7 cellular contexts compared by ENCODE assay signal in genomic region chr2:87593791-87594413, GRCh38.
A peak's percentile ranks its signal among the peaks of the same experiment; 100 is the strongest.
DNase-seq lines count a peak whose midpoint lies in the region; ATAC-seq and TF ChIP-seq lines count a peak whose summit lies in the region.
"Not testable (repeated sequence)": the region's sequence is repeated elsewhere in the genome, so short reads cannot be mapped to it uniquely, and the experiment has no call there.

No MANE protein-coding gene starts in this region.

- intact Hi-C loops in mucosa of descending colon (cut with DNase I, micrococcal nuclease), result not testable (repeated sequence)

- H3K9ac ChIP-seq in GM23248, result not testable (repeated sequence)

- H3K4me2 ChIP-seq in GM23248 (ENCODE audit: unreplicated experiment), result not testable (repeated sequence)

- not testable (repeated sequence) for H3K4me3 ChIP-seq in GM23248, coronary artery, cardiac muscle cell, mucosa of descending colon

- peak; percentile 95 for ATAC-seq in mucosa of descending colon

- in situ Hi-C loops in GM23248 (cut with MboI), result not testable (repeated sequence)

- H3K79me2 ChIP-seq in GM23248 (ENCODE audit: insufficient read depth), result not testable (repeated sequence)

- CTCF ChIA-PET in RWPE1 (lab: Yijun Ruan, JAX), result not testable (repeated sequence)

- not testable (repeated sequence) for H3K9me3 ChIP-seq in GM23248 (ENCODE audit: low read depth); cardiac muscle cell (ENCODE audit: low read depth); mucosa of descending colon

- POLR2A ChIA-PET in RWPE1 (lab: Yijun Ruan, JAX; ENCODE audit: low non-redundant PET), result not testable (repeated sequence)

- H4K20me1 ChIP-seq in GM23248 (ENCODE audit: insufficient read depth), result not testable (repeated sequence)

- not testable (repeated sequence) for H2AFZ ChIP-seq in GM23248

- not testable (repeated sequence) for H3K36me3 ChIP-seq in GM23248 (ENCODE audit: low read depth); cardiac muscle cell; mucosa of descending colon (ENCODE audit: low read depth)

- H3F3A ChIP-seq in GM23248 (ENCODE audit: insufficient read depth), result not testable (repeated sequence)

- H3K27me3 ChIP-seq in GM23248 (replicated peaks; ENCODE audit: insufficient read depth); cardiac muscle cell: not testable (repeated sequence)

- DNase-seq in GM23248 (peak; percentile 53), activated gamma-delta T cell treated with Interleukin-2 at 50 U/mL for 16 hours (peak; percentile 3), coronary artery (ENCODE audit: low spot score) (peak; percentile 73), cardiac muscle cell (ENCODE audit: low read depth in 1 of 2, low spot score in 1 of 2) (peak; percentile 54 to 72), mucosa of descending colon (peak; percentile 89 to 92 (median 90)), smooth muscle cell of the brain vasculature (ENCODE audit: low read depth, low spot score) (peak; percentile 29)
- DNase-seq in RWPE1 (ENCODE audit: low spot score), result not testable (repeated sequence)

- not testable (repeated sequence) for H3K4me1 ChIP-seq in GM23248 (ENCODE audit: insufficient read depth); cardiac muscle cell (ENCODE audit: low read depth); mucosa of descending colon (ENCODE audit: low read depth)

- not testable (repeated sequence) for H3K9me2 ChIP-seq in GM23248 (ENCODE audit: insufficient read depth)

- 12 to 20% methylated on average over 8 of the region's 9 CpGs for WGBS in GM23248 (ENCODE audit: low coverage in 1 of 2, low lambda C conversion rate in 2 of 2, missing lambda C conversion rate in 2 of 2), 2 experiments

- TF ChIP-seq CTCF in RWPE1 (conservative IDR thresholded peaks at IDR 0.05; ENCODE audit: low read depth); coronary artery (IDR thresholded peaks at IDR 0.05); cardiac muscle cell (IDR thresholded peaks at IDR 0.05; ENCODE audit: low read depth, low read length); mucosa of descending colon (IDR thresholded peaks at IDR 0.05): not testable (repeated sequence)

- not testable (repeated sequence) for H3K27ac ChIP-seq in GM23248
- H3K27ac ChIP-seq in RWPE1, result peak overlapping the region; percentile 51; the same call in 1 of the 2 replicates
- peak overlapping the region in 1 of 2 donors; percentile 66 for H3K27ac ChIP-seq in coronary artery
- H3K27ac ChIP-seq in cardiac muscle cell, result peak overlapping the region; percentile 72
